Comparison of ENCODE assay signal across 1 cellular context in genomic region chr7:23722587-23723216, GRCh38. TPM values are rescaled to one million over a fixed set of nuclear protein-coding genes. Genes with fewer than 3 reads are reported as not detected.
"Had no signal": no experiment of that assay in that cellular context is flagged by ENCODE, and none has a peak within 500 bp of the region (broad histone marks: within the 10 kb centered on the region; RNA-seq: fewer than 3 reads in every experiment).

No MANE protein-coding gene starts in this region.

RNA-seq across cellular contexts. Expression of gene STK31, which starts 12.7 kb away (rescaled TPM):
- total RNA-seq: foreskin keratinocyte had no signal
